In genomic region chr3:10166213-10166604, GRCh38 we compare ENCODE assay signal across 14 cellular contexts. TPM values are rescaled to one million over a fixed set of nuclear protein-coding genes. Genes with fewer than 3 reads are reported as not detected.
A peak's percentile ranks its signal among the peaks of the same experiment; 100 is the strongest.
DNase-seq lines count a peak whose midpoint lies in the region; ATAC-seq and TF ChIP-seq lines count a peak whose summit lies in the region.
"Had no signal": no experiment of that assay in that cellular context is flagged by ENCODE, and none has a peak within 500 bp of the region (broad histone marks: within the 10 kb centered on the region; RNA-seq: fewer than 3 reads in every experiment).

No MANE protein-coding gene starts in this region.

- 95 to 96% methylated on average over 5 of the region's 5 CpGs for WGBS in lung, 2 donors

- CTCF ChIA-PET in Calu3 (lab: Charles Lee) = interaction anchor here (0.7 kb wide), 1 partner anchor 12 kb away, joined by 4 read pairs; no protein-coding TSS in a partner anchor

- peak overlapping the region; percentile 71 for H3K4me3 Mint-ChIP-seq in Calu3 (ENCODE audit: low read depth, unreplicated experiment)
- H3K4me3 Mint-ChIP-seq in activated naive CD8-positive, alpha-beta T cell treated with anti-CD3 and anti-CD28 coated beads for 36 hours = peak overlapping the region; percentile 29

- H3K27me3 ChIP-seq in ACC112 (ENCODE audit: insufficient read depth, low read length) = no peaks in the 10 kb centered on the region
- no peaks in the 10 kb centered on the region for H3K27me3 ChIP-seq in lung (ENCODE audit: control insufficient read depth, insufficient read depth)

- ATAC-seq in lung (ENCODE audit: insufficient read depth, low FRiP score) (no peak), HG03432 (IDR thresholded peaks at IDR 0.05; ENCODE audit: unreplicated experiment) (no peak), GM19463 (IDR thresholded peaks at IDR 0.05; ENCODE audit: unreplicated experiment) (no peak)

- H3K27ac ChIP-seq in ACC112 (ENCODE audit: low read depth, low read length) (peak overlapping the region; percentile 9; the same call in 1 of the 2 replicates), lung (ENCODE audit: low read depth in 1 of 2, low read length in 1 of 2) (no peak overlapping the region)
- H3K27ac ChIP-seq: C4-2B had no signal

- no peaks in the 10 kb centered on the region for H3K9me3 Mint-ChIP-seq in Calu3 (ENCODE audit: low read depth, unreplicated experiment)
- H3K9me3 Mint-ChIP-seq in activated naive CD8-positive, alpha-beta T cell treated with anti-CD3 and anti-CD28 coated beads for 36 hours = peaks cover 10% of the 10 kb centered on the region

- DNase-seq in Calu3 = no peak
- no peak for DNase-seq in activated naive CD8-positive, alpha-beta T cell treated with anti-CD3 and anti-CD28 coated beads for 36 hours
- DNase-seq in lung (ENCODE audit: low spot score) = no peak
- DNase-seq in SK-N-DZ (ENCODE audit: low spot score) = no peak
- no peak for DNase-seq in NCI-H446 (lab: John Stamatoyannopoulos, UW)
- DNase-seq: cerebellar nuclear complex, NCI-H146, NCI-H526 had no signal

- peaks cover 54% of the 10 kb centered on the region for H3K79me2 ChIP-seq in ACC112 (ENCODE audit: control insufficient read depth, insufficient read depth, low read length, unreplicated experiment)

- intact Hi-C loops in Calu3 (cut with micrococcal nuclease; ENCODE audit: unreplicated experiment) = no loop called here

- H3K4me1 Mint-ChIP-seq in Calu3 (ENCODE audit: low read depth, unreplicated experiment) = peaks cover 39% of the 10 kb centered on the region
- H3K4me1 Mint-ChIP-seq in activated naive CD8-positive, alpha-beta T cell treated with anti-CD3 and anti-CD28 coated beads for 36 hours = peaks cover 29% of the 10 kb centered on the region

- no peak overlapping the region for H2AFZ ChIP-seq in ACC112 (ENCODE audit: low read length, unreplicated experiment)

- H3K36me3 ChIP-seq in ACC112 (ENCODE audit: insufficient read depth, low read length) (peaks cover 22% of the 10 kb centered on the region; the same call in 1 of the 2 replicates), lung (ENCODE audit: control insufficient read depth in 2 of 2, insufficient read depth in 2 of 2, low read length in 2 of 2) (peaks cover 0 to 1% of the 10 kb centered on the region in 2 donors)

- no peak for TF ChIP-seq CTCF in Calu3 (IDR thresholded peaks at IDR 0.05; ENCODE audit: unreplicated experiment)
- no peak for TF ChIP-seq CTCF in lung (IDR thresholded peaks at IDR 0.05; ENCODE audit: control extremely low read depth, extremely low read depth)

- no TSS peak for BruUV-seq in Calu3 (replicated peaks; lab: Mats Ljungman, UMichigan)

- peaks cover 53% of the 10 kb centered on the region for H3K36me3 Mint-ChIP-seq in Calu3 (ENCODE audit: insufficient read depth, unreplicated experiment)
- peaks cover 13% of the 10 kb centered on the region for H3K36me3 Mint-ChIP-seq in activated naive CD8-positive, alpha-beta T cell treated with anti-CD3 and anti-CD28 coated beads for 36 hours

- H3K27ac Mint-ChIP-seq in Calu3 (ENCODE audit: unreplicated experiment) = peak overlapping the region; percentile 40
- H3K27ac Mint-ChIP-seq in activated naive CD8-positive, alpha-beta T cell treated with anti-CD3 and anti-CD28 coated beads for 36 hours = no peak overlapping the region

- peaks cover 0 to 4% of the 10 kb centered on the region in 2 donors for H3K9me3 ChIP-seq in lung (ENCODE audit: control insufficient read depth in 2 of 2, insufficient read depth in 1 of 2, low read length in 1 of 2)

- H3K4me1 ChIP-seq in ACC112 (ENCODE audit: control insufficient read depth, insufficient read depth, low read length, unreplicated experiment) (peaks cover 15% of the 10 kb centered on the region), lung (ENCODE audit: control insufficient read depth in 2 of 2, insufficient read depth in 2 of 2, low read length in 2 of 2) (peaks cover 0 to 10% of the 10 kb centered on the region in 2 donors)

- H3K4me3 ChIP-seq in ACC112 (ENCODE audit: low read depth, low read length) = peak overlapping the region; percentile 98
- peak overlapping the region; percentile 4 for H3K4me3 ChIP-seq in lung

- no peaks in the 10 kb centered on the region for H3K27me3 Mint-ChIP-seq in Calu3 (ENCODE audit: unreplicated experiment)
- no peaks in the 10 kb centered on the region for H3K27me3 Mint-ChIP-seq in activated naive CD8-positive, alpha-beta T cell treated with anti-CD3 and anti-CD28 coated beads for 36 hours

RNA-seq across cellular contexts. Expression of gene IRAK2, which starts 1.5 kb away (rescaled TPM):
- total RNA-seq in Calu3 (2022) (25.5 and 31.6 TPM in 2 replicates), lung (10 to 100 TPM in 1 of 2 donors, 1 to 10 TPM in 1; 6.8 to 13.2 TPM)
- total RNA-seq in activated naive CD8-positive, alpha-beta T cell treated with anti-CD3 and anti-CD28 coated beads for 36 hours = 1 to 10 TPM; 2.6 to 3.1 TPM
- polyA plus RNA-seq in lung = 10 to 100 TPM in 1 of 2 donors, 1 to 10 TPM in 1; 2.9 to 33.1 TPM
- polyA plus RNA-seq in SK-N-DZ (2014; cell fraction: cytosol; rRNA removed) = 4.0 and 4.6 TPM in 2 replicates
- 2.1 TPM in 2 replicates for polyA plus RNA-seq in SK-N-DZ (2014; cell fraction: nucleus; rRNA removed)

RNA-seq across cellular contexts. Expression of gene VHL, which starts 24.6 kb away (rescaled TPM):
- 49.0 and 50.4 TPM in 2 replicates for total RNA-seq in Calu3 (2022)
- 10 to 100 TPM; 42.0 to 42.2 TPM for total RNA-seq in activated naive CD8-positive, alpha-beta T cell treated with anti-CD3 and anti-CD28 coated beads for 36 hours
- total RNA-seq in lung = 10 to 100 TPM; 31.0 to 66.2 TPM
- 10 to 100 TPM; 26.8 to 30.3 TPM for polyA plus RNA-seq in lung
- polyA plus RNA-seq in SK-N-DZ (2014; cell fraction: cytosol; rRNA removed) = 114 TPM in 2 replicates
- polyA plus RNA-seq in SK-N-DZ (2014; cell fraction: nucleus; rRNA removed) = 77.9 and 80.3 TPM in 2 replicates

RNA-seq across cellular contexts. Expression of gene BRK1, which starts 50.7 kb away (rescaled TPM):
- 120 and 126 TPM in 2 replicates for total RNA-seq in Calu3 (2022)
- 10 to 100 TPM; 91.6 to 94.6 TPM for total RNA-seq in activated naive CD8-positive, alpha-beta T cell treated with anti-CD3 and anti-CD28 coated beads for 36 hours
- total RNA-seq in lung = 100 to 1,000 TPM; 108 to 112 TPM
- 100 to 1,000 TPM; 136 to 184 TPM for polyA plus RNA-seq in lung
- polyA plus RNA-seq in SK-N-DZ (2014; cell fraction: cytosol; rRNA removed) = 154 and 159 TPM in 2 replicates
- polyA plus RNA-seq in SK-N-DZ (2014; cell fraction: nucleus; rRNA removed) = 49.6 and 92.9 TPM in 2 replicates

RNA-seq across cellular contexts. Expression of gene FANCD2OS, which starts 58.2 kb away (rescaled TPM):
- total RNA-seq in Calu3 (2022) (not detected in 2 replicates), lung (not detected)
- total RNA-seq in activated naive CD8-positive, alpha-beta T cell treated with anti-CD3 and anti-CD28 coated beads for 36 hours = not detected
- not detected for polyA plus RNA-seq in lung
- polyA plus RNA-seq in SK-N-DZ (2014; cell fraction: cytosol; rRNA removed) = not detected in 2 replicates
- not detected in 2 replicates for polyA plus RNA-seq in SK-N-DZ (2014; cell fraction: nucleus; rRNA removed)
- total RNA-seq: fibroblast of lung, right cardiac atrium had no signal
- polyA plus RNA-seq: fibroblast of lung, right cardiac atrium had no signal
